9 cellular contexts compared by ENCODE assay signal in the genomic region with DNA sequence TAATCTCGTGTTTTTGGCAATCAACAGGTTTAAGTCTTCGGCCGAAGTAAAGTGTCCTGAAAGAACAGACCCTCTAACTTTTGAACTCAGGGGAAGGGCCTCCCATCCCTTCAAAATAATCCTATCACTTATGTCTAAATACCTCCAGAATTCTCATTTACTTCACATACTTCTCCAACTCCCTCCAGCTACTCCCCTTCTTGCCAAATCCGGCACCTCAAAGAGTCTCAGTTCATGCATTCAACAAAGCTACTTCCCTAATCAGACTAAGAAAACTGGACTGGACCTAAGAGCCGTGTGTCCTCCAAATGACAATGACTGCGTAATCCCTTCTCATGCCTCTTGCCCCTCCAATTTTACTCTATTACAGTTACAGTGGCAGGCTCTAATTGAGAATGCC. TPM values are rescaled to one million over a fixed set of nuclear protein-coding genes. Genes with fewer than 3 reads are reported as not detected.
DNase-seq lines count a peak whose midpoint lies in the region; ATAC-seq and TF ChIP-seq lines count a peak whose summit lies in the region.
"Had no signal": no experiment of that assay in that cellular context is flagged by ENCODE, and none has a peak within 500 bp of the region (broad histone marks: within the 10 kb centered on the region; RNA-seq: fewer than 3 reads in every experiment).

No MANE protein-coding gene starts in this region.

- in situ Hi-C loops in ACHN (cut with HindIII; ENCODE audit: low pct_ligation_motif_present, low pct_unique_long_range_greater_than_20kb, low sequenced_read_pairs), result no loop called here

- H3K27ac Mint-ChIP-seq in activated CD4-positive, alpha-beta T cell treated with anti-CD3 and anti-CD28 coated beads, Interleukin-2, amount 10 ng/mL, durations not matched to agents 24 days and 14 days, result peak overlapping the region; percentile 98

- H3K4me1 Mint-ChIP-seq in activated CD4-positive, alpha-beta T cell treated with anti-CD3 and anti-CD28 coated beads, Interleukin-2, amount 10 ng/mL, durations not matched to agents 24 days and 14 days, result peaks cover 56% of the 10 kb centered on the region

- no peaks in the 10 kb centered on the region for H3K27me3 Mint-ChIP-seq in activated CD4-positive, alpha-beta T cell treated with anti-CD3 and anti-CD28 coated beads, Interleukin-2, amount 10 ng/mL, durations not matched to agents 24 days and 14 days

- no peak for ATAC-seq in HG02588 (IDR thresholded peaks at IDR 0.05; ENCODE audit: unreplicated experiment)

- peak overlapping the region; percentile 97 for H3K4me3 Mint-ChIP-seq in activated CD4-positive, alpha-beta T cell treated with anti-CD3 and anti-CD28 coated beads, Interleukin-2, amount 10 ng/mL, durations not matched to agents 24 days and 14 days

- H3K27me3 ChIP-seq in iPS-15b (ENCODE audit: control insufficient read depth, insufficient read depth, low read length), result no peaks in the 10 kb centered on the region
- H3K27me3 ChIP-seq in subcutaneous abdominal adipose tissue (ENCODE audit: control insufficient read depth in 5 of 5, insufficient read depth in 4 of 5, low read length in 5 of 5), result no peaks in the 10 kb centered on the region
- H3K27me3 ChIP-seq: transverse colon had no signal

- TF ChIP-seq CTCF in VCaP (conservative IDR thresholded peaks at IDR 0.05), result no peak

- peaks cover 49% of the 10 kb centered on the region for H3K36me3 Mint-ChIP-seq in activated CD4-positive, alpha-beta T cell treated with anti-CD3 and anti-CD28 coated beads, Interleukin-2, amount 10 ng/mL, durations not matched to agents 24 days and 14 days (ENCODE audit: low read depth)

- H3K4me1 ChIP-seq in iPS-15b (ENCODE audit: control insufficient read depth, insufficient read depth, low read length) (peaks cover 10% of the 10 kb centered on the region), subcutaneous abdominal adipose tissue (ENCODE audit: control insufficient read depth in 5 of 5, insufficient read depth in 5 of 5, low read length in 5 of 5) (peaks cover 10 to 41% (median 38%) of the 10 kb centered on the region in 5 donors)

- H3K9me3 ChIP-seq in iPS-15b (ENCODE audit: control insufficient read depth, insufficient read depth, low read length) (no peaks in the 10 kb centered on the region), subcutaneous abdominal adipose tissue (ENCODE audit: control insufficient read depth in 5 of 5, low read length in 5 of 5) (no peaks in the 10 kb centered on the region)
- H3K9me3 ChIP-seq: transverse colon had no signal

- peak overlapping the region; percentile 89 for H3K4me3 ChIP-seq in iPS-15b (ENCODE audit: low read depth, low read length)
- H3K4me3 ChIP-seq in subcutaneous abdominal adipose tissue (ENCODE audit: low read depth in 1 of 5, low read length in 5 of 5), result peak overlapping the region; percentile 92 to 93 (median 92)

- no peak for DNase-seq in activated CD4-positive, alpha-beta T cell treated with anti-CD3 and anti-CD28 coated beads, Interleukin-2, amount 10 ng/mL, durations not matched to agents 24 days and 14 days
- no peak for DNase-seq in activated CD4-positive, alpha-beta T cell treated with anti-CD3 and anti-CD28 coated beads for 1 hour
- DNase-seq in SW 1271 (lab: John Stamatoyannopoulos, UW), result no peak
- no peak for DNase-seq in ACHN
- DNase-seq: transverse colon had no signal

- peak overlapping the region; percentile 98 for H3K9ac ChIP-seq in iPS-15b (ENCODE audit: low read depth, low read length)
- H3K9ac ChIP-seq in subcutaneous abdominal adipose tissue (ENCODE audit: low read length in 5 of 5), result peak overlapping the region; percentile 92 to 100 (median 99)

- peak overlapping the region; percentile 93; the same call in 1 of the 2 replicates for H3K27ac ChIP-seq in VCaP
- peak overlapping the region; percentile 89 for H3K27ac ChIP-seq in subcutaneous abdominal adipose tissue (ENCODE audit: low read depth, low read length)

- H3K36me3 ChIP-seq in iPS-15b (ENCODE audit: control insufficient read depth, insufficient read depth, low read length), result peaks cover 19% of the 10 kb centered on the region
- H3K36me3 ChIP-seq in subcutaneous abdominal adipose tissue (ENCODE audit: control insufficient read depth in 5 of 5, insufficient read depth in 5 of 5, low read length in 5 of 5), result peaks cover 9 to 31% (median 26%) of the 10 kb centered on the region in 5 donors

- intact Hi-C loops in activated CD4-positive, alpha-beta T cell treated with anti-CD3 and anti-CD28 coated beads, Interleukin-2, amount 10 ng/mL, durations not matched to agents 24 days and 14 days (cut with micrococcal nuclease), result loop anchor here (5.0 kb wide), 1 partner anchor 489 kb away; the partner anchor contains the start of gene CCDC86

- H3K9me3 Mint-ChIP-seq in activated CD4-positive, alpha-beta T cell treated with anti-CD3 and anti-CD28 coated beads, Interleukin-2, amount 10 ng/mL, durations not matched to agents 24 days and 14 days, result no peaks in the 10 kb centered on the region

RNA-seq across cellular contexts. Expression of gene DDB1, which starts 1.3 kb away (rescaled TPM):
- 265 and 268 TPM in 2 replicates for total RNA-seq in activated CD4-positive, alpha-beta T cell treated with anti-CD3 and anti-CD28 coated beads, Interleukin-2, amount 10 ng/mL, durations not matched to agents 24 days and 14 days

RNA-seq across cellular contexts. Expression of gene TKFC, which starts 1.4 kb away (rescaled TPM):
- 81.7 and 84.7 TPM in 2 replicates for total RNA-seq in activated CD4-positive, alpha-beta T cell treated with anti-CD3 and anti-CD28 coated beads, Interleukin-2, amount 10 ng/mL, durations not matched to agents 24 days and 14 days

RNA-seq across cellular contexts. Expression of gene CYB561A3, which starts 30.0 kb away (rescaled TPM):
- total RNA-seq in activated CD4-positive, alpha-beta T cell treated with anti-CD3 and anti-CD28 coated beads, Interleukin-2, amount 10 ng/mL, durations not matched to agents 24 days and 14 days, result 34.9 and 35.1 TPM in 2 replicates

RNA-seq across cellular contexts. Expression of gene TMEM138, which starts 30.5 kb away (rescaled TPM):
- 65.2 and 69.9 TPM in 2 replicates for total RNA-seq in activated CD4-positive, alpha-beta T cell treated with anti-CD3 and anti-CD28 coated beads, Interleukin-2, amount 10 ng/mL, durations not matched to agents 24 days and 14 days

RNA-seq across cellular contexts. Expression of gene VWCE, which starts 36.5 kb away (rescaled TPM):
- total RNA-seq in activated CD4-positive, alpha-beta T cell treated with anti-CD3 and anti-CD28 coated beads, Interleukin-2, amount 10 ng/mL, durations not matched to agents 24 days and 14 days, result 10.6 and 12.4 TPM in 2 replicates
